ENCODE assay signal across 7 cellular contexts in the genomic region with DNA sequence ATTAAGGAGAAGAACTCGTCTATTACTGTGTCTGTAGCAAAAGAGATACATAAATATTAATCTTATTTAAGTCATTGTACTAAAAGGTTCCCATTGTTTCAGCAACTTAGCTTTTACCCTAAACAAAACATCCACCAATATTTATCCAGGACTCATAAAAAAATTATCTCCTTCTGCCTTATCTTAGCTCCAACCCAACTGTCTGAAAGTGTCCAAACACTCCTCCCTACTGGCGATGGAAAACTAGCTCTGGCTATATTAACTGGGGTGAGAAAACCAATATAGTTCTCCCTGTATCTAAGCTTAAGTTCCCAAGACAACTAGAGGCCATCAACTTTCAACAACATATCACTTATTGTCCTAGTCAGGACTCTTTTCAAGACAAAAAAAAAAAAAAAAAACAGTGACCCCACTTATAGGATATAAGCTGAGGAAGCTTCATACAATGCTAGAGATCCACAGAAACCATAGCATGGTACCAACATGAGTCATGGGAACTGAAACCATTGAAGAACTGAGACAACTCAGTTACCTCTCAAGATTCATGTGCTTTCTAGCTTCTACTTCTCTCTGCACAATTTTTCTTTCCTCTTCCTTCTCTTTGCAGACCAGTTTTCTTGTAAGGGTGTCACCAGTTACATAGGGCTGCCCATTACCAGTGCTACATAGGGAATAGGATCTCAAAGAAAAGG.
DNase-seq lines count a peak whose midpoint lies in the region; ATAC-seq and TF ChIP-seq lines count a peak whose summit lies in the region.

No MANE protein-coding gene starts in this region.

- TF ChIP-seq CTCF in foreskin keratinocyte (conservative IDR thresholded peaks at IDR 0.05): no peak

- no peaks in the 10 kb centered on the region for H3K27me3 ChIP-seq in foreskin keratinocyte

- peak in 1 of 2 donors; percentile 48 for DNase-seq in foreskin keratinocyte
- no peak for DNase-seq in amniotic stem cell (lab: John Stamatoyannopoulos, UW)
- DNase-seq in effector CD8-positive, alpha-beta T cell (lab: John Stamatoyannopoulos, UW): no peak
- no peak for DNase-seq in stimulated activated CD4-positive, alpha-beta T cell treated with anti-CD3 and anti-CD28 coated beads, Interleukin-2, amount 100 ng/mL, for 48 hours

- ATAC-seq in GM18873 (IDR thresholded peaks at IDR 0.05; ENCODE audit: low FRiP score, unreplicated experiment): peak; percentile 92
- ATAC-seq in GM21619 (IDR thresholded peaks at IDR 0.05; ENCODE audit: unreplicated experiment): peak; percentile 87
- ATAC-seq in HG03460 (IDR thresholded peaks at IDR 0.05; ENCODE audit: unreplicated experiment): peak; percentile 79
- ATAC-seq in foreskin keratinocyte: no peak

- H3K4me1 ChIP-seq in foreskin keratinocyte: peaks cover 42% of the 10 kb centered on the region

- peak overlapping the region; percentile 29 for H3K27ac ChIP-seq in foreskin keratinocyte
